14 cellular contexts compared by ENCODE assay signal in genomic region chr12:6321905-6322304, GRCh38. TPM values are rescaled to one million over a fixed set of nuclear protein-coding genes. Genes with fewer than 3 reads are reported as not detected.
DNase-seq lines count a peak whose midpoint lies in the region; ATAC-seq and TF ChIP-seq lines count a peak whose summit lies in the region.
"Had no signal": no experiment of that assay in that cellular context is flagged by ENCODE, and none has a peak within 500 bp of the region (broad histone marks: within the 10 kb centered on the region; RNA-seq: fewer than 3 reads in every experiment).

No MANE protein-coding gene starts in this region.

- CTCF ChIA-PET in CD8-positive, alpha-beta memory T cell (lab: Charles Lee) = interaction anchor here (1.3 to 2.4 kb wide), 5 partner anchors 12 to 232 kb away, joined by 4 to 47 read pairs (median 13); partner anchors contain the start of gene VAMP1
- CTCF ChIA-PET in PC-9 (lab: Charles Lee) = no interaction called here
- CTCF ChIA-PET in GM10248 (lab: Yijun Ruan, JAX) = interaction anchor here (1.1 to 2.1 kb wide), 4 partner anchors 13 to 144 kb away, joined by 3 to 17 read pairs (median 7); no protein-coding TSS in a partner anchor
- CTCF ChIA-PET in OCI-LY7 (lab: Charles Lee; ENCODE audit: unreplicated experiment) = no interaction called here

- BruUV-seq in PC-9 (replicated peaks; lab: Mats Ljungman, UMichigan) = no TSS peak
- no TSS peak for BruUV-seq in OCI-LY7 (replicated peaks; lab: Mats Ljungman, UMichigan)

- POLR2A ChIA-PET in CD8-positive, alpha-beta memory T cell (lab: Charles Lee) = interaction anchor here (0.5 kb wide), 1 partner anchor 283 kb away, joined by 6 read pairs; no protein-coding TSS in a partner anchor
- POLR2A ChIA-PET in PC-9 (lab: Charles Lee; ENCODE audit: unreplicated experiment) (no interaction called here), GM10248 (lab: Yijun Ruan, JAX) (no interaction called here), OCI-LY7 (lab: Charles Lee) (interaction anchor here (0.6 kb wide), 2 partner anchors 10 to 149 kb away, joined by 4 to 6 read pairs; partner anchors contain the start of gene VAMP1)

- WGBS in hepatocyte (ENCODE audit: low lambda C conversion rate, missing lambda C conversion rate) = 72% methylated on average over 6 of the region's 6 CpGs
- 27 to 35% (median 31%) methylated on average over 6 of the region's 6 CpGs for WGBS in psoas muscle, 3 donors

- no peaks in the 10 kb centered on the region for H3K9me3 Mint-ChIP-seq in CD8-positive, alpha-beta memory T cell
- H3K9me3 Mint-ChIP-seq: central memory CD8-positive, alpha-beta T cell had no signal

- peak overlapping the region in 7 of 8 donors; percentile 40 to 95 (median 77) for H3K27ac Mint-ChIP-seq in CD8-positive, alpha-beta memory T cell

- peak overlapping the region in 2 of 7 donors; percentile 35 to 70 for H3K4me3 Mint-ChIP-seq in CD8-positive, alpha-beta memory T cell
- H3K4me3 Mint-ChIP-seq: central memory CD8-positive, alpha-beta T cell had no signal

- H3K9me2 ChIP-seq in PC-9 (ENCODE audit: insufficient read depth) (no peaks in the 10 kb centered on the region), hepatocyte (replicated peaks; ENCODE audit: insufficient read depth) (no peaks in the 10 kb centered on the region), OCI-LY7 (ENCODE audit: insufficient read depth, low read length) (no peaks in the 10 kb centered on the region)

- no peaks in the 10 kb centered on the region for H3K9me3 ChIP-seq in CD8-positive, alpha-beta memory T cell (ENCODE audit: low read length)
- H3K9me3 ChIP-seq in PC-9 (ENCODE audit: insufficient read depth, low read depth) = no peaks in the 10 kb centered on the region
- H3K9me3 ChIP-seq in hepatocyte (ENCODE audit: low read depth) = no peaks in the 10 kb centered on the region
- H3K9me3 ChIP-seq in psoas muscle = no peaks in the 10 kb centered on the region
- H3K9me3 ChIP-seq in OCI-LY7 (ENCODE audit: low read length) = no peaks in the 10 kb centered on the region
- H3K9me3 ChIP-seq: mucosa of descending colon had no signal

- peaks cover 57 to 66% (median 63%) of the 10 kb centered on the region in 3 donors for H3K4me1 Mint-ChIP-seq in CD8-positive, alpha-beta memory T cell

- H3K4me3 ChIP-seq in CD8-positive, alpha-beta memory T cell (ENCODE audit: low read length) = no peak overlapping the region
- no peak overlapping the region for H3K4me3 ChIP-seq in PC-9
- no peak overlapping the region for H3K4me3 ChIP-seq in hepatocyte
- H3K4me3 ChIP-seq in psoas muscle = no peak overlapping the region
- H3K4me3 ChIP-seq in OCI-LY7 (ENCODE audit: low read depth, low read length, poor library complexity, severe bottlenecking) = no peak overlapping the region
- H3K4me3 ChIP-seq: mucosa of descending colon had no signal

- H3K27ac ChIP-seq in CD8-positive, alpha-beta memory T cell (ENCODE audit: low read depth, low read length) = no peak overlapping the region
- H3K27ac ChIP-seq in PC-9 (peak overlapping the region; percentile 60), hepatocyte (peak overlapping the region; percentile 67), psoas muscle (peak overlapping the region; percentile 83), OCI-LY7 (ENCODE audit: low read depth, low read length, poor library complexity, severe bottlenecking) (no peak overlapping the region)

- peaks cover 42% of the 10 kb centered on the region for H3K4me1 ChIP-seq in CD8-positive, alpha-beta memory T cell (ENCODE audit: insufficient read depth, low read length)
- H3K4me1 ChIP-seq in PC-9 (replicated peaks; ENCODE audit: insufficient read depth) = peaks cover 39% of the 10 kb centered on the region
- peaks cover 26% of the 10 kb centered on the region for H3K4me1 ChIP-seq in hepatocyte (ENCODE audit: insufficient read depth)
- H3K4me1 ChIP-seq in psoas muscle = peaks cover 52% of the 10 kb centered on the region
- peaks cover 30% of the 10 kb centered on the region for H3K4me1 ChIP-seq in OCI-LY7 (ENCODE audit: insufficient read depth, low read length, poor library complexity, severe bottlenecking)

- H3K4me2 ChIP-seq in PC-9 (peak overlapping the region; percentile 17), hepatocyte (no peak overlapping the region), OCI-LY7 (ENCODE audit: low read length) (no peak overlapping the region)

- peaks cover 4% of the 10 kb centered on the region; the same call in 1 of the 2 replicates for H4K20me1 ChIP-seq in PC-9 (ENCODE audit: insufficient read depth)
- H4K20me1 ChIP-seq in hepatocyte (ENCODE audit: insufficient read depth, poor library complexity, severe bottlenecking) = no peaks in the 10 kb centered on the region
- no peaks in the 10 kb centered on the region for H4K20me1 ChIP-seq in OCI-LY7 (ENCODE audit: insufficient read depth, low read length)

- intact Hi-C loops in PC-9 (cut with micrococcal nuclease; ENCODE audit: unreplicated experiment) = loop anchor here (2.0 to 5.0 kb wide), 2 partner anchors 35 to 145 kb away; no protein-coding TSS in a partner anchor
- intact Hi-C loops in psoas muscle (cut with DNase I) = no loop called here
- intact Hi-C loops in OCI-LY7 (cut with micrococcal nuclease; ENCODE audit: unreplicated experiment) = loop anchor here (5.0 kb wide), 1 partner anchor 140 kb away; no protein-coding TSS in a partner anchor

- H3K27me3 ChIP-seq in CD8-positive, alpha-beta memory T cell (ENCODE audit: insufficient read depth, low read length, poor library complexity, severe bottlenecking) = no peaks in the 10 kb centered on the region
- H3K27me3 ChIP-seq in PC-9 (ENCODE audit: insufficient read depth, low read depth) (no peaks in the 10 kb centered on the region), hepatocyte (no peaks in the 10 kb centered on the region), psoas muscle (ENCODE audit: insufficient read depth in 3 of 3, low read length in 2 of 3) (no peaks in the 10 kb centered on the region)

- peaks cover 0 to 9% (median 0%) of the 10 kb centered on the region in 3 donors for H3K36me3 Mint-ChIP-seq in CD8-positive, alpha-beta memory T cell

- H3K36me3 ChIP-seq in CD8-positive, alpha-beta memory T cell (ENCODE audit: insufficient read depth, low read length) = no peaks in the 10 kb centered on the region
- H3K36me3 ChIP-seq in PC-9 (ENCODE audit: low read depth) = peaks cover 16% of the 10 kb centered on the region
- no peaks in the 10 kb centered on the region for H3K36me3 ChIP-seq in hepatocyte (replicated peaks; ENCODE audit: insufficient read depth, low read depth)
- no peaks in the 10 kb centered on the region for H3K36me3 ChIP-seq in psoas muscle (ENCODE audit: insufficient read depth in 1 of 2, low read depth in 1 of 2)
- no peaks in the 10 kb centered on the region for H3K36me3 ChIP-seq in OCI-LY7 (ENCODE audit: insufficient read depth, low read length)

- H3K79me2 ChIP-seq in PC-9 (ENCODE audit: low read depth) (no peaks in the 10 kb centered on the region), hepatocyte (no peaks in the 10 kb centered on the region), OCI-LY7 (ENCODE audit: insufficient read depth, low read depth, low read length) (no peaks in the 10 kb centered on the region)

- H2AFZ ChIP-seq in PC-9 = no peak overlapping the region
- H2AFZ ChIP-seq in hepatocyte = no peak overlapping the region
- H2AFZ ChIP-seq in OCI-LY7 (ENCODE audit: low read length) = no peak overlapping the region

- H3K27me3 Mint-ChIP-seq in CD8-positive, alpha-beta memory T cell = no peaks in the 10 kb centered on the region
- H3K27me3 Mint-ChIP-seq: central memory CD8-positive, alpha-beta T cell had no signal

- TF ChIP-seq CTCF in PC-9 (conservative IDR thresholded peaks at IDR 0.05) (no peak), hepatocyte (IDR thresholded peaks at IDR 0.05; ENCODE audit: poor library complexity) (no peak), psoas muscle (IDR thresholded peaks at IDR 0.05) (no peak), GM10248 (IDR thresholded peaks at IDR 0.05; ENCODE audit: control extremely low read depth, extremely low read depth, low read depth, missing control alignments) (no peak), OCI-LY7 (conservative IDR thresholded peaks at IDR 0.05; ENCODE audit: low read length) (no peak)

- ATAC-seq in psoas muscle = peak; percentile 17 to 56 (median 40)
- ATAC-seq: mucosa of descending colon had no signal

- H3F3A ChIP-seq in PC-9 (ENCODE audit: insufficient read depth, low read depth) = peaks cover 71% of the 10 kb centered on the region

- DNase-seq in CD8-positive, alpha-beta memory T cell = no peak
- DNase-seq in PC-9 (peak in 1 of 2 experiments; percentile 80), hepatocyte (ENCODE audit: low spot score) (no peak), psoas muscle (peak in 1 of 2 donors; percentile 55), kidney glomerular epithelial cell (lab: John Stamatoyannopoulos, UW) (no peak), GM10248 (ENCODE audit: extremely low spot score) (no peak), OCI-LY7 (ENCODE audit: low spot score) (no peak), T1000 (lab: John Stamatoyannopoulos, UW) (no peak)
- DNase-seq: Calu3, mucosa of descending colon, NCI-H1436, NCI-H526 treated with DMSO at 0.1 percent for 48 hours, SHP77 had no signal

RNA-seq across cellular contexts. Expression of gene PLEKHG6, which starts 11.4 kb away (rescaled TPM):
- total RNA-seq in CD8-positive, alpha-beta memory T cell = not detected
- polyA plus RNA-seq in CD8-positive, alpha-beta memory T cell = 0.72 TPM
- total RNA-seq in PC-9 (2021) = 86.5 and 89.9 TPM in 2 replicates
- total RNA-seq in hepatocyte = 36.3 and 85.7 TPM in 2 replicates
- 43.6 and 52.2 TPM in 2 replicates for polyA plus RNA-seq in hepatocyte
- total RNA-seq in psoas muscle = not detected
- under 1 TPM in 2 of 3 donors, not detected in 1; 0.20 to 0.39 TPM for polyA plus RNA-seq in psoas muscle
- not detected in 2 replicates for total RNA-seq in OCI-LY7 (2014; rRNA removed; shearing (Covaris generic))
- total RNA-seq in OCI-LY7 (2022) = not detected in 2 replicates

RNA-seq across cellular contexts. Expression of gene TNFRSF1A, which starts 20.0 kb away (rescaled TPM):
- 10 to 100 TPM; 62.1 to 62.9 TPM for total RNA-seq in CD8-positive, alpha-beta memory T cell
- polyA plus RNA-seq in CD8-positive, alpha-beta memory T cell = 57.1 TPM
- total RNA-seq in PC-9 (2021) (144 and 165 TPM in 2 replicates), hepatocyte (110 and 147 TPM in 2 replicates), psoas muscle (100 to 1,000 TPM in 3 of 4 donors, 10 to 100 TPM in 1; 38.8 to 224 (median 127) TPM), OCI-LY7 (2022) (50.9 and 55.7 TPM in 2 replicates)
- polyA plus RNA-seq in hepatocyte (168 and 188 TPM in 2 replicates), psoas muscle (100 to 1,000 TPM in 1 of 3 donors, 10 to 100 TPM in 2; 53.7 to 117 (median 65.4) TPM)
- 23.4 and 37.3 TPM in 2 replicates for total RNA-seq in OCI-LY7 (2014; rRNA removed; shearing (Covaris generic))

RNA-seq across cellular contexts. Expression of gene SCNN1A, which starts 53.5 kb away (rescaled TPM):
- total RNA-seq in CD8-positive, alpha-beta memory T cell = under 1 TPM; 0.77 to 0.93 TPM
- 0.49 TPM for polyA plus RNA-seq in CD8-positive, alpha-beta memory T cell
- total RNA-seq in PC-9 (2021) = 460 and 549 TPM in 2 replicates
- total RNA-seq in hepatocyte = 21.7 and 28.6 TPM in 2 replicates
- 28.4 and 30.0 TPM in 2 replicates for polyA plus RNA-seq in hepatocyte
- total RNA-seq in psoas muscle = under 1 TPM; 0.30 to 0.57 (median 0.48) TPM
- under 1 TPM; 0.03 to 0.39 (median 0.31) TPM for polyA plus RNA-seq in psoas muscle
- 0.35 and 0.51 TPM in 2 replicates for total RNA-seq in OCI-LY7 (2014; rRNA removed; shearing (Covaris generic))
- 1.0 and 1.3 TPM in 2 replicates for total RNA-seq in OCI-LY7 (2022)

Comparison
In these comparisons a context has a peak if more than half of its experiments do, and no peak if none do; other contexts are left out.
1. H3K27ac ChIP-seq: peak in PC-9 (single experiment), hepatocyte (single experiment) and psoas muscle (single experiment); none in CD8-positive, alpha-beta memory T cell (single experiment) and OCI-LY7 (single experiment).
2. RNA of gene PLEKHG6, which starts 11.4 kb away (total RNA-seq): 86.5 to 89.9 TPM in PC-9 and 36.3 to 85.7 TPM in hepatocyte; not detected in psoas muscle, not detected in CD8-positive, alpha-beta memory T cell and not detected in OCI-LY7; every median in the first group is over 10 times any median in the second.
3. RNA of gene SCNN1A, which starts 53.5 kb away (total RNA-seq): 460 to 549 TPM in PC-9; 21.7 to 28.6 TPM in hepatocyte, 0.35 to 1.3 TPM in OCI-LY7, 0.77 to 0.93 TPM in CD8-positive, alpha-beta memory T cell and 0.30 to 0.57 TPM in psoas muscle; every median in the first group is over 10 times any median in the second.
4. CTCF ChIA-PET loops: an anchor here in CD8-positive, alpha-beta memory T cell (1.3 to 2.4 kb wide) and GM10248 (1.1 to 2.1 kb wide); none called in PC-9 and OCI-LY7.
5. POLR2A ChIA-PET loops: an anchor here in CD8-positive, alpha-beta memory T cell (0.5 kb wide) and OCI-LY7 (0.6 kb wide); none called in PC-9 and GM10248.
6. intact Hi-C loops: an anchor here in PC-9 (2.0 to 5.0 kb wide) and OCI-LY7 (5.0 kb wide); none called in psoas muscle.